ENCODE assay signal across 21 cellular contexts in genomic region chr14:39370415-39370814, GRCh38.
DNase-seq lines count a peak whose midpoint lies in the region; ATAC-seq and TF ChIP-seq lines count a peak whose summit lies in the region.
"Had no signal": no experiment of that assay in that cellular context is flagged by ENCODE, and none has a peak within 500 bp of the region (broad histone marks: within the 10 kb centered on the region; RNA-seq: fewer than 3 reads in every experiment).

No MANE protein-coding gene starts in this region.

- no peaks in the 10 kb centered on the region for H3K79me2 ChIP-seq in trophoblast cell (ENCODE audit: control insufficient read depth, insufficient read depth, low read length, poor library complexity)

- no peaks in the 10 kb centered on the region for H3K9me3 ChIP-seq in cardiac muscle cell (ENCODE audit: low read depth)
- no peaks in the 10 kb centered on the region for H3K9me3 ChIP-seq in trophoblast cell (ENCODE audit: insufficient read depth, low read depth, low read length)
- H3K9me3 ChIP-seq: BE2C had no signal

- H3K36me3 ChIP-seq in cardiac muscle cell (no peaks in the 10 kb centered on the region), trophoblast cell (ENCODE audit: control insufficient read depth in 1 of 2, insufficient read depth in 2 of 2, low read length in 2 of 2) (peaks cover 3% of the 10 kb centered on the region in 2 experiments)
- H3K36me3 ChIP-seq: BE2C had no signal

- H3K36me3 Mint-ChIP-seq in nephron progenitor cell (ENCODE audit: low read depth): peaks cover 7% of the 10 kb centered on the region

- no CpG with 5 or more reads among the region's 12 CpGs for WGBS in trophoblast cell (ENCODE audit: extremely low coverage, insufficient coverage, insufficient read length)

- no peak overlapping the region for H4K12ac ChIP-seq in trophoblast cell (ENCODE audit: low read depth, low read length)

- no peak overlapping the region for H2AFZ ChIP-seq in trophoblast cell (ENCODE audit: insufficient read depth, low read length, poor library complexity)
- H2AFZ ChIP-seq: GM23248 had no signal

- H3K4me3 ChIP-seq in cardiac muscle cell (no peak overlapping the region), trophoblast cell (ENCODE audit: low read depth, low read length) (peak overlapping the region; percentile 44)
- H3K4me3 ChIP-seq: BLaER1 treated with 17β-estradiol and CSF1 and Interleukin-3, amounts not matched to agents 10 nM and 100 nM; GM12878; GM23248 had no signal

- H2BK12ac ChIP-seq in trophoblast cell (ENCODE audit: low read length): no peak overlapping the region

- no peak overlapping the region for H4K8ac ChIP-seq in trophoblast cell (ENCODE audit: low read depth, low read length)

- DNase-seq in cardiac muscle cell (ENCODE audit: low read depth in 1 of 2, low spot score in 1 of 2): no peak
- DNase-seq in left ventricle myocardium superior: no peak
- DNase-seq in nephron progenitor cell: no peak
- DNase-seq in trophoblast cell: no peak
- DNase-seq in AG20443 (ENCODE audit: low spot score): no peak
- DNase-seq in sciatic nerve (ENCODE audit: low spot score): no peak
- DNase-seq: AML-193; BE2C; CD4-positive, alpha-beta T cell; CD8-positive, alpha-beta memory T cell; DMS 273 treated with DMSO at 0.1 percent for 48 hours; DMS79; EL; GDM1; GM23248; H9 had no signal

- H3K27me3 ChIP-seq in cardiac muscle cell: no peaks in the 10 kb centered on the region
- H3K27me3 ChIP-seq in trophoblast cell (ENCODE audit: insufficient read depth, low read length): no peaks in the 10 kb centered on the region
- H3K27me3 ChIP-seq: BE2C; BLaER1 treated with 17β-estradiol and CSF1 and Interleukin-3, amounts not matched to agents 10 nM and 100 nM had no signal

- H2BK5ac ChIP-seq in trophoblast cell (ENCODE audit: low read depth, low read length, poor library complexity): no peak overlapping the region

- no peak overlapping the region for H3K4me3 Mint-ChIP-seq in nephron progenitor cell
- H3K4me3 Mint-ChIP-seq: CD14-positive monocyte; CD4-positive, alpha-beta T cell; CD8-positive, alpha-beta memory T cell; H9 had no signal

- no peak for TF ChIP-seq CTCF in cardiac muscle cell (IDR thresholded peaks at IDR 0.05; ENCODE audit: low read depth, low read length)
- no peak for TF ChIP-seq CTCF in nephron progenitor cell (IDR thresholded peaks at IDR 0.05)

- ATAC-seq in left ventricle myocardium superior: no peak
- no peak for ATAC-seq in sciatic nerve
- ATAC-seq: GM12878, HCT116 had no signal

- no peak overlapping the region for H4K91ac ChIP-seq in trophoblast cell (ENCODE audit: low read depth, low read length)

- no peaks in the 10 kb centered on the region for H3K27me3 Mint-ChIP-seq in nephron progenitor cell (ENCODE audit: low read depth, poor library complexity)
- H3K27me3 Mint-ChIP-seq: CD4-positive, alpha-beta T cell; CD8-positive, alpha-beta memory T cell had no signal

- H2AK5ac ChIP-seq in trophoblast cell (ENCODE audit: low read length): no peak overlapping the region

- no peak overlapping the region for H3K4me2 ChIP-seq in trophoblast cell (ENCODE audit: low read length)
- H3K4me2 ChIP-seq: BLaER1 treated with 17β-estradiol and CSF1 and Interleukin-3, amounts not matched to agents 10 nM and 100 nM had no signal

- peaks cover 5% of the 10 kb centered on the region for H3K4me1 Mint-ChIP-seq in nephron progenitor cell
- H3K4me1 Mint-ChIP-seq: CD14-positive monocyte had no signal

- H3K9ac ChIP-seq in trophoblast cell (ENCODE audit: low read length): no peak overlapping the region
- H3K9ac ChIP-seq: BLaER1 treated with 17β-estradiol and CSF1 and Interleukin-3, amounts not matched to agents 10 nM and 100 nM; GM23248 had no signal

- H3K14ac ChIP-seq in trophoblast cell (ENCODE audit: low read length): no peak overlapping the region

- peaks cover 8% of the 10 kb centered on the region for H3K9me3 Mint-ChIP-seq in nephron progenitor cell
- H3K9me3 Mint-ChIP-seq: CD4-positive, alpha-beta T cell had no signal

- H3K23ac ChIP-seq in trophoblast cell (ENCODE audit: low read length): peak overlapping the region; percentile 40

- peaks cover 4% of the 10 kb centered on the region for H3K79me1 ChIP-seq in trophoblast cell (ENCODE audit: low read length)

- peak overlapping the region; percentile 60 for H3K27ac Mint-ChIP-seq in nephron progenitor cell
- H3K27ac Mint-ChIP-seq: CD4-positive, alpha-beta T cell; CD8-positive, alpha-beta memory T cell; H9 had no signal

- no peak overlapping the region for H2BK120ac ChIP-seq in trophoblast cell (ENCODE audit: insufficient read depth, low read length, poor library complexity)

- H3K4me1 ChIP-seq in cardiac muscle cell (ENCODE audit: low read depth) (peaks cover 21% of the 10 kb centered on the region), trophoblast cell (ENCODE audit: control insufficient read depth in 1 of 2, insufficient read depth in 2 of 2, low read length in 2 of 2) (peaks cover 7 to 8% of the 10 kb centered on the region in 2 experiments)
- H3K4me1 ChIP-seq: BLaER1 treated with 17β-estradiol and CSF1 and Interleukin-3, amounts not matched to agents 10 nM and 100 nM had no signal

- no peak overlapping the region for H3K4ac ChIP-seq in trophoblast cell (ENCODE audit: low read depth, low read length)

- H3K27ac ChIP-seq in cardiac muscle cell (peak overlapping the region; percentile 38), trophoblast cell (ENCODE audit: low read depth, low read length) (no peak overlapping the region)
- H3K27ac ChIP-seq: 22Rv1; BLaER1 treated with 17β-estradiol and CSF1 and Interleukin-3, amounts not matched to agents 10 nM and 100 nM; GM23248 had no signal

- no peak overlapping the region for H3K18ac ChIP-seq in trophoblast cell (ENCODE audit: low read length)

- intact Hi-C loops in left ventricle myocardium superior (cut with micrococcal nuclease) (no loop called here), sciatic nerve (cut with DNase I) (no loop called here)
